Comparison of ENCODE assay signal across 1 cellular context in the genomic region with DNA sequence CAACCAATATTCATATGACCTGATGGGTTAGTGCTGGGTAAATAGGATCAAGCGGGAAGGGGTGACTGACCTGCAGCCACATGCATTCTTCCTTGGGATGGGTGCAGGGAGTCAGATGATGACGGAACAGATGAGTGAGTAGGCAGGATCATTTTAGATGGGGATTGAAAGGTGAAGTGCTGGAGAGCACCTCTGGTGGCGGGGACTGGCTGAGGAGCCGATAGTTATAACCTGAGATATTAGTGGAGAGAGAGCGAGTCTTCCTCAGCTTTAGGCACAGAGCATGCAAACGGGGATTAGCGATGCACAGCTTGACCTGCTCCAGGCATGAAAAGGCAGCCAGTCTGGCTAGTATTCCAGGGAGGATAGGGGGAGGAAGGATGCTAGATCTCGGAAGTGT.
A peak's percentile ranks its signal among the peaks of the same experiment; 100 is the strongest.
TF ChIP-seq lines count a peak whose summit lies in the region.

No MANE protein-coding gene starts in this region.

TF ChIP-seq in GM12878, 131 proteins besides CTCF, POLR2A, EP300 and RAD21:
- TF ChIP-seq CHD2 (IDR thresholded peaks at IDR 0.05; ENCODE audit: borderline replicate concordance, low read depth, low read length) (no peak), SUZ12 (IDR thresholded peaks at IDR 0.05; ENCODE audit: unreplicated experiment) (no peak), POLR2AphosphoS5 (IDR thresholded peaks at IDR 0.05; ENCODE audit: low read length) (no peak), JUND (IDR thresholded peaks at IDR 0.05; ENCODE audit: low read depth, low read length) (no peak), RAD51 (IDR thresholded peaks at IDR 0.05) (no peak), KAT2A (conservative IDR thresholded peaks at IDR 0.05; ENCODE audit: control insufficient read depth, low read depth, low read length) (no peak), RCOR1 (conservative IDR thresholded peaks at IDR 0.05; ENCODE audit: low read depth, low read length) (no peak), IKZF1 (conservative IDR thresholded peaks at IDR 0.05) (0 out of 2 replicates have a peak, but pooled peaks have one; percentile 15), MYC (IDR thresholded peaks at IDR 0.05; ENCODE audit: insufficient read depth, insufficient read length, insufficient replicate concordance, low read length, severe bottlenecking) (no peak), ZNF384 (IDR thresholded peaks at IDR 0.05; ENCODE audit: borderline replicate concordance, low read depth, low read length) (no peak)
- TF ChIP-seq, protein P1, sequence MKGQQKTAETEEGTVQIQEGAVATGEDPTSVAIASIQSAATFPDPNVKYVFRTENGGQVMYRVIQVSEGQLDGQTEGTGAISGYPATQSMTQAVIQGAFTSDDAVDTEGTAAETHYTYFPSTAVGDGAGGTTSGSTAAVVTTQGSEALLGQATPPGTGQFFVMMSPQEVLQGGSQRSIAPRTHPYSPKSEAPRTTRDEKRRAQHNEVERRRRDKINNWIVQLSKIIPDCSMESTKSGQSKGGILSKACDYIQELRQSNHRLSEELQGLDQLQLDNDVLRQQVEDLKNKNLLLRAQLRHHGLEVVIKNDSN (IDR thresholded peaks at IDR 0.05; ENCODE audit: borderline replicate concordance, extremely low read length, insufficient read depth, low read depth, low read length), result no peak
- TF ChIP-seq, protein P2, sequence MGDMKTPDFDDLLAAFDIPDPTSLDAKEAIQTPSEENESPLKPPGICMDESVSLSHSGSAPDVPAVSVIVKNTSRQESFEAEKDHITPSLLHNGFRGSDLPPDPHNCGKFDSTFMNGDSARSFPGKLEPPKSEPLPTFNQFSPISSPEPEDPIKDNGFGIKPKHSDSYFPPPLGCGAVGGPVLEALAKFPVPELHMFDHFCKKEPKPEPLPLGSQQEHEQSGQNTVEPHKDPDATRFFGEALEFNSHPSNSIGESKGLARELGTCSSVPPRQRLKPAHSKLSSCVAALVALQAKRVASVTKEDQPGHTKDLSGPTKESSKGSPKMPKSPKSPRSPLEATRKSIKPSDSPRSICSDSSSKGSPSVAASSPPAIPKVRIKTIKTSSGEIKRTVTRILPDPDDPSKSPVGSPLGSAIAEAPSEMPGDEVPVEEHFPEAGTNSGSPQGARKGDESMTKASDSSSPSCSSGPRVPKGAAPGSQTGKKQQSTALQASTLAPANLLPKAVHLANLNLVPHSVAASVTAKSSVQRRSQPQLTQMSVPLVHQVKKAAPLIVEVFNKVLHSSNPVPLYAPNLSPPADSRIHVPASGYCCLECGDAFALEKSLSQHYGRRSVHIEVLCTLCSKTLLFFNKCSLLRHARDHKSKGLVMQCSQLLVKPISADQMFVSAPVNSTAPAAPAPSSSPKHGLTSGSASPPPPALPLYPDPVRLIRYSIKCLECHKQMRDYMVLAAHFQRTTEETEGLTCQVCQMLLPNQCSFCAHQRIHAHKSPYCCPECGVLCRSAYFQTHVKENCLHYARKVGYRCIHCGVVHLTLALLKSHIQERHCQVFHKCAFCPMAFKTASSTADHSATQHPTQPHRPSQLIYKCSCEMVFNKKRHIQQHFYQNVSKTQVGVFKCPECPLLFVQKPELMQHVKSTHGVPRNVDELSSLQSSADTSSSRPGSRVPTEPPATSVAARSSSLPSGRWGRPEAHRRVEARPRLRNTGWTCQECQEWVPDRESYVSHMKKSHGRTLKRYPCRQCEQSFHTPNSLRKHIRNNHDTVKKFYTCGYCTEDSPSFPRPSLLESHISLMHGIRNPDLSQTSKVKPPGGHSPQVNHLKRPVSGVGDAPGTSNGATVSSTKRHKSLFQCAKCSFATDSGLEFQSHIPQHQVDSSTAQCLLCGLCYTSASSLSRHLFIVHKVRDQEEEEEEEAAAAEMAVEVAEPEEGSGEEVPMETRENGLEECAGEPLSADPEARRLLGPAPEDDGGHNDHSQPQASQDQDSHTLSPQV (IDR thresholded peaks at IDR 0.05), result no peak
- TF ChIP-seq, protein P3, sequence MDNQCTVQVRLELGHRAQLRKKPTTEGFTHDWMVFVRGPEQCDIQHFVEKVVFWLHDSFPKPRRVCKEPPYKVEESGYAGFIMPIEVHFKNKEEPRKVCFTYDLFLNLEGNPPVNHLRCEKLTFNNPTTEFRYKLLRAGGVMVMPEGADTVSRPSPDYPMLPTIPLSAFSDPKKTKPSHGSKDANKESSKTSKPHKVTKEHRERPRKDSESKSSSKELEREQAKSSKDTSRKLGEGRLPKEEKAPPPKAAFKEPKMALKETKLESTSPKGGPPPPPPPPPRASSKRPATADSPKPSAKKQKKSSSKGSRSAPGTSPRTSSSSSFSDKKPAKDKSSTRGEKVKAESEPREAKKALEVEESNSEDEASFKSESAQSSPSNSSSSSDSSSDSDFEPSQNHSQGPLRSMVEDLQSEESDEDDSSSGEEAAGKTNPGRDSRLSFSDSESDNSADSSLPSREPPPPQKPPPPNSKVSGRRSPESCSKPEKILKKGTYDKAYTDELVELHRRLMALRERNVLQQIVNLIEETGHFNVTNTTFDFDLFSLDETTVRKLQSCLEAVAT (IDR thresholded peaks at IDR 0.05), result 0 out of 2 replicates have a peak, but pooled peaks have one; percentile 31
